16 cellular contexts compared by ENCODE assay signal in the genomic region with DNA sequence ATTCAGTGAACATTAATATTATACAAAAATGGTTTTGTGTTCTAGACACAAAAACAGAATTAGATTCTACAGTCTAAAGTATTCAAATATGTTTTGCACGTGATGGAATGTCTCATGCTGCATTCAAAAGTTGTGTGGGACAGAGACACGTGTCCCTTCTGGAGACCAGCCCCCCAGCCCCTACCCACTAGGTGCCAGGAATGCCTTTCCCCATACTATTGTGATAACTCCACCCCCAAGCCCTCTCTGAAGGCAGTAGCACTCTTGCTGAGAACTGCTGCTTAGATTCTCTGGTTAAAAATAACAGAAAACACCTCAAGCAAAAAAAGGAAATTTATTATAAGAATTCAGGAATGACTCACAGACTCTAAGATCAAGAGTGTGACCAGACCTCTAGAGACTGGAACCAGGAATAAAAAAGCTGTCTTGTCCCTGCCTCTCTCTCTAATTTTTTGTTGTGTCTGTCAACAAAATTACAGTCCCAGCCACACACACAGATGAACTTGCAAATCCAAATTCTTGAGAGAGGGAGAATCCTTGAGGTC.
"Had no signal": no experiment of that assay in that cellular context is flagged by ENCODE, and none has a peak within 500 bp of the region (broad histone marks: within the 10 kb centered on the region; RNA-seq: fewer than 3 reads in every experiment).

No MANE protein-coding gene starts in this region.

- H3K36me3 ChIP-seq: adrenal gland had no signal

- H3K27ac ChIP-seq: adrenal gland, SK-N-MC, suprapubic skin, WERI-Rb-1 had no signal

- H3K4me3 ChIP-seq: adrenal gland, dorsolateral prefrontal cortex, lung, SK-N-MC, suprapubic skin had no signal

- DNase-seq: activated CD4-positive, alpha-beta T cell treated with anti-CD3 and anti-CD28 coated beads for 1 hour; activated CD4-positive, alpha-beta T cell treated with anti-CD3 and anti-CD28 coated beads, Interleukin-2, amount 50 U/mL, for 4 hours; activated effector memory CD4-positive, alpha-beta T cell treated with Interleukin-2 at 50 U/mL for 16 hours; dorsolateral prefrontal cortex; immature natural killer cell; nucleus accumbens; trophoblast cell; WERI-Rb-1 had no signal

- H3K4me3 Mint-ChIP-seq: activated naive CD4-positive, alpha-beta T cell treated with anti-CD3 and anti-CD28 coated beads, Interleukin-2, amount 50 U/mL, for 24 hours; immature natural killer cell; mesothelial cell of epicardium; nephron; stimulated activated naive CD8-positive, alpha-beta T cell treated with anti-CD3 and anti-CD28 coated beads, Interleukin-15, Interleukin-2, amounts not matched to agents 100 ng/mL and 50 ng/mL, for 24 hours had no signal

- H3K27me3 Mint-ChIP-seq: activated naive CD4-positive, alpha-beta T cell treated with anti-CD3 and anti-CD28 coated beads, Interleukin-2, amount 50 U/mL, for 24 hours; stimulated activated naive CD8-positive, alpha-beta T cell treated with anti-CD3 and anti-CD28 coated beads, Interleukin-15, Interleukin-2, amounts not matched to agents 100 ng/mL and 50 ng/mL, for 24 hours had no signal

- H3K4me1 ChIP-seq: suprapubic skin had no signal

- H3K27ac Mint-ChIP-seq: activated naive CD4-positive, alpha-beta T cell treated with anti-CD3 and anti-CD28 coated beads, Interleukin-2, amount 50 U/mL, for 24 hours; mesothelial cell of epicardium; stimulated activated naive CD8-positive, alpha-beta T cell treated with anti-CD3 and anti-CD28 coated beads, Interleukin-15, Interleukin-2, amounts not matched to agents 100 ng/mL and 50 ng/mL, for 24 hours had no signal

- H3K9me3 ChIP-seq: adrenal gland, suprapubic skin had no signal

- H3K27me3 ChIP-seq: adrenal gland, dorsolateral prefrontal cortex, suprapubic skin had no signal

- H3K9me3 Mint-ChIP-seq: activated naive CD4-positive, alpha-beta T cell treated with anti-CD3 and anti-CD28 coated beads, Interleukin-2, amount 50 U/mL, for 24 hours; immature natural killer cell; mesothelial cell of epicardium; nephron; stimulated activated naive CD8-positive, alpha-beta T cell treated with anti-CD3 and anti-CD28 coated beads, Interleukin-15, Interleukin-2, amounts not matched to agents 100 ng/mL and 50 ng/mL, for 24 hours had no signal
